24 cellular contexts compared by ENCODE assay signal in genomic region chr20:36632147-36632486, GRCh38. TPM values are rescaled to one million over a fixed set of nuclear protein-coding genes. Genes with fewer than 3 reads are reported as not detected.
DNase-seq lines count a peak whose midpoint lies in the region; ATAC-seq and TF ChIP-seq lines count a peak whose summit lies in the region.
"Had no signal": no experiment of that assay in that cellular context is flagged by ENCODE, and none has a peak within 500 bp of the region (broad histone marks: within the 10 kb centered on the region; RNA-seq: fewer than 3 reads in every experiment).

No MANE protein-coding gene starts in this region.

- no peak overlapping the region for H3K27ac ChIP-seq in CD4-positive, alpha-beta T cell (ENCODE audit: low read depth, low read length)
- H3K27ac ChIP-seq in CD8-positive, alpha-beta memory T cell (ENCODE audit: low read depth, low read length): no peak overlapping the region
- H3K27ac ChIP-seq in naive thymus-derived CD4-positive, alpha-beta T cell (ENCODE audit: low read depth, low read length): no peak overlapping the region
- H3K27ac ChIP-seq in GM23248: no peak overlapping the region
- H3K27ac ChIP-seq: coronary artery, thoracic aorta, vagina had no signal

- WGBS in GM23248 (ENCODE audit: low coverage in 1 of 2, low lambda C conversion rate in 2 of 2, missing lambda C conversion rate in 2 of 2), 2 experiments: 71 to 78% methylated on average over 3 of the region's 3 CpGs

- POLR2A ChIA-PET in CD4-positive, alpha-beta T cell (lab: Charles Lee): no interaction called here
- POLR2A ChIA-PET in CD8-positive, alpha-beta memory T cell (lab: Charles Lee): no interaction called here
- POLR2A ChIA-PET in naive thymus-derived CD4-positive, alpha-beta T cell (lab: Charles Lee): interaction anchor here (2.8 to 6.7 kb wide), 2 partner anchors 12 to 59 kb away, joined by 14 to 74 read pairs; partner anchors contain the start of genes SLA2 and TGIF2

- H2AFZ ChIP-seq in GM23248: no peak overlapping the region

- no peak overlapping the region for H3K4me2 ChIP-seq in GM23248 (ENCODE audit: unreplicated experiment)

- no peaks in the 10 kb centered on the region for H3K9me3 ChIP-seq in CD4-positive, alpha-beta T cell (ENCODE audit: control insufficient read depth, low read length)
- H3K9me3 ChIP-seq in CD8-positive, alpha-beta memory T cell (ENCODE audit: low read length): no peaks in the 10 kb centered on the region
- no peaks in the 10 kb centered on the region for H3K9me3 ChIP-seq in naive thymus-derived CD4-positive, alpha-beta T cell (ENCODE audit: control insufficient read depth in 2 of 3, low read length in 3 of 3)
- no peaks in the 10 kb centered on the region for H3K9me3 ChIP-seq in GM23248 (ENCODE audit: low read depth)
- H3K9me3 ChIP-seq: thoracic aorta, vagina had no signal

- H3K4me1 Mint-ChIP-seq in CD4-positive, alpha-beta T cell (ENCODE audit: low read depth): peaks cover 57% of the 10 kb centered on the region
- peaks cover 47 to 81% (median 51%) of the 10 kb centered on the region in 3 donors for H3K4me1 Mint-ChIP-seq in CD8-positive, alpha-beta memory T cell
- H3K4me1 Mint-ChIP-seq in naive thymus-derived CD4-positive, alpha-beta T cell: peaks cover 23 to 54% (median 48%) of the 10 kb centered on the region in 7 donors

- no peak overlapping the region for H3K9ac ChIP-seq in GM23248

- H3K36me3 ChIP-seq in CD8-positive, alpha-beta memory T cell (ENCODE audit: insufficient read depth, low read length): peaks cover 40% of the 10 kb centered on the region
- peaks cover 4 to 75% (median 11%) of the 10 kb centered on the region in 3 experiments for H3K36me3 ChIP-seq in naive thymus-derived CD4-positive, alpha-beta T cell (ENCODE audit: control insufficient read depth in 2 of 3, insufficient read depth in 3 of 3, low read length in 3 of 3)
- no peaks in the 10 kb centered on the region for H3K36me3 ChIP-seq in GM23248 (ENCODE audit: low read depth)
- H3K36me3 ChIP-seq: thoracic aorta, vagina had no signal

- no peak for ATAC-seq in CD4-positive, alpha-beta T cell (ENCODE audit: poor library complexity)
- ATAC-seq in activated naive CD4-positive, alpha-beta T cell treated with anti-CD3 and anti-CD28 coated beads, Interleukin-2, amount 50 U/mL, for 72 hours: no peak
- ATAC-seq in naive thymus-derived CD4-positive, alpha-beta T cell: no peak
- ATAC-seq: activated T-cell treated with anti-CD3 and anti-CD28 coated beads, Interleukin-2, amount 50 U/mL, for 4 hours; HCT116 had no signal

- DNase-seq in CD4-positive, alpha-beta T cell: no peak
- DNase-seq in CD8-positive, alpha-beta memory T cell: no peak
- DNase-seq in activated naive CD4-positive, alpha-beta T cell treated with anti-CD3 and anti-CD28 coated beads, Interleukin-2, amount 50 U/mL, for 72 hours (ENCODE audit: low spot score in 2 of 2): no peak
- no peak for DNase-seq in naive thymus-derived CD4-positive, alpha-beta T cell
- no peak for DNase-seq in activated CD4-positive, CD25-positive, alpha-beta regulatory T cell (lab: John Stamatoyannopoulos, UW)
- DNase-seq in NCI-H187 (lab: John Stamatoyannopoulos, UW): no peak
- DNase-seq in GM23248: no peak
- DNase-seq: activated CD4-positive, alpha-beta T cell treated with anti-CD3 and anti-CD28 coated beads, Interleukin-2, amount 50 U/mL, for 48 hours; activated T-cell treated with anti-CD3 and anti-CD28 coated beads, Interleukin-2, amount 50 U/mL, for 4 hours; amniotic stem cell; DMS79 treated with DMSO at 0.1 percent for 48 hours; Kasumi-1; NCI-H1930; NCI-H226; OCI-M1; retina; stimulated activated CD4-positive, alpha-beta T cell treated with anti-CD3 and anti-CD28 coated beads, Interleukin-2, amount 100 ng/mL, for 48 hours; stimulated activated naive CD4-positive, alpha-beta T cell treated with Interleukin-2 at 50 U/mL for 16 hours had no signal

- peaks cover 88% of the 10 kb centered on the region for H3K36me3 Mint-ChIP-seq in CD4-positive, alpha-beta T cell (ENCODE audit: low read depth)
- peaks cover 8 to 84% (median 21%) of the 10 kb centered on the region in 3 donors for H3K36me3 Mint-ChIP-seq in CD8-positive, alpha-beta memory T cell
- peaks cover 9 to 36% of the 10 kb centered on the region in 2 donors for H3K36me3 Mint-ChIP-seq in activated naive CD4-positive, alpha-beta T cell treated with anti-CD3 and anti-CD28 coated beads, Interleukin-2, amount 50 U/mL, for 72 hours
- H3K36me3 Mint-ChIP-seq in naive thymus-derived CD4-positive, alpha-beta T cell: peaks cover 10 to 58% (median 33%) of the 10 kb centered on the region in 5 donors

- H3K4me1 ChIP-seq in CD8-positive, alpha-beta memory T cell (ENCODE audit: insufficient read depth, low read length): peaks cover 39% of the 10 kb centered on the region
- H3K4me1 ChIP-seq in naive thymus-derived CD4-positive, alpha-beta T cell (ENCODE audit: control insufficient read depth in 2 of 2, insufficient read depth in 2 of 2, low read length in 2 of 2): peaks cover 23 to 33% of the 10 kb centered on the region in 2 donors
- no peaks in the 10 kb centered on the region for H3K4me1 ChIP-seq in GM23248 (ENCODE audit: insufficient read depth)
- H3K4me1 ChIP-seq: vagina had no signal

- H3K27me3 ChIP-seq in CD4-positive, alpha-beta T cell (ENCODE audit: control insufficient read depth, insufficient read depth, low read length): no peaks in the 10 kb centered on the region
- no peaks in the 10 kb centered on the region for H3K27me3 ChIP-seq in CD8-positive, alpha-beta memory T cell (ENCODE audit: insufficient read depth, low read length, poor library complexity, severe bottlenecking)
- H3K27me3 ChIP-seq in naive thymus-derived CD4-positive, alpha-beta T cell (ENCODE audit: control insufficient read depth in 2 of 2, insufficient read depth in 2 of 2, low read length in 2 of 2): no peaks in the 10 kb centered on the region
- H3K27me3 ChIP-seq in GM23248 (replicated peaks; ENCODE audit: insufficient read depth): no peaks in the 10 kb centered on the region
- H3K27me3 ChIP-seq: vagina had no signal

- no peaks in the 10 kb centered on the region for H3F3A ChIP-seq in GM23248 (ENCODE audit: insufficient read depth)

- no peak for TF ChIP-seq CTCF in CD4-positive, alpha-beta T cell (IDR thresholded peaks at IDR 0.05)

- no peaks in the 10 kb centered on the region for H3K9me2 ChIP-seq in GM23248 (ENCODE audit: insufficient read depth)

- H4K20me1 ChIP-seq in GM23248 (ENCODE audit: insufficient read depth): no peaks in the 10 kb centered on the region

- H3K27ac Mint-ChIP-seq in CD4-positive, alpha-beta T cell: peak overlapping the region; percentile 88
- H3K27ac Mint-ChIP-seq in CD8-positive, alpha-beta memory T cell: peak overlapping the region; percentile 73 to 98 (median 90)
- H3K27ac Mint-ChIP-seq in activated naive CD4-positive, alpha-beta T cell treated with anti-CD3 and anti-CD28 coated beads, Interleukin-2, amount 50 U/mL, for 72 hours: peak overlapping the region; percentile 25 to 38
- H3K27ac Mint-ChIP-seq in naive thymus-derived CD4-positive, alpha-beta T cell: peak overlapping the region; percentile 55 to 98 (median 94)

- CTCF ChIA-PET in CD4-positive, alpha-beta T cell (lab: Charles Lee): no interaction called here
- CTCF ChIA-PET in CD8-positive, alpha-beta memory T cell (lab: Charles Lee): interaction anchor here (2.2 kb wide), 1 partner anchor 19 kb away, joined by 5 read pairs; no protein-coding TSS in a partner anchor
- CTCF ChIA-PET in naive thymus-derived CD4-positive, alpha-beta T cell (lab: Charles Lee): interaction anchor here (1.4 kb wide), 1 partner anchor 14 kb away, joined by 6 read pairs; the partner anchor contains the start of gene SLA2

- H3K79me2 ChIP-seq in GM23248 (ENCODE audit: insufficient read depth): no peaks in the 10 kb centered on the region

- H3K4me3 ChIP-seq in CD8-positive, alpha-beta memory T cell (ENCODE audit: low read length): no peak overlapping the region
- H3K4me3 ChIP-seq in naive thymus-derived CD4-positive, alpha-beta T cell (ENCODE audit: low read length): no peak overlapping the region
- H3K4me3 ChIP-seq in GM23248: no peak overlapping the region
- H3K4me3 ChIP-seq: coronary artery, thoracic aorta, vagina had no signal

- in situ Hi-C loops in GM23248 (cut with MboI): no loop called here

- H3K27me3 Mint-ChIP-seq in CD4-positive, alpha-beta T cell: no peaks in the 10 kb centered on the region
- H3K27me3 Mint-ChIP-seq in CD8-positive, alpha-beta memory T cell: no peaks in the 10 kb centered on the region
- no peaks in the 10 kb centered on the region for H3K27me3 Mint-ChIP-seq in naive thymus-derived CD4-positive, alpha-beta T cell

- H3K4me3 Mint-ChIP-seq in CD4-positive, alpha-beta T cell: peak overlapping the region; percentile 34
- H3K4me3 Mint-ChIP-seq in CD8-positive, alpha-beta memory T cell: peak overlapping the region in 2 of 7 donors; percentile 16 to 38
- peak overlapping the region in 1 of 10 donors; percentile 0 for H3K4me3 Mint-ChIP-seq in naive thymus-derived CD4-positive, alpha-beta T cell
- H3K4me3 Mint-ChIP-seq: activated T-cell treated with anti-CD3 and anti-CD28 coated beads, Interleukin-2, amount 50 U/mL, for 4 hours had no signal

- intact Hi-C loops in CD4-positive, alpha-beta T cell (cut with DNase I, micrococcal nuclease): no loop called here
- intact Hi-C loops in naive thymus-derived CD4-positive, alpha-beta T cell (cut with micrococcal nuclease): no loop called here

- H3K9me3 Mint-ChIP-seq in CD4-positive, alpha-beta T cell: no peaks in the 10 kb centered on the region
- no peaks in the 10 kb centered on the region for H3K9me3 Mint-ChIP-seq in CD8-positive, alpha-beta memory T cell
- H3K9me3 Mint-ChIP-seq in activated naive CD4-positive, alpha-beta T cell treated with anti-CD3 and anti-CD28 coated beads, Interleukin-2, amount 50 U/mL, for 72 hours: no peaks in the 10 kb centered on the region
- no peaks in the 10 kb centered on the region for H3K9me3 Mint-ChIP-seq in naive thymus-derived CD4-positive, alpha-beta T cell
- H3K9me3 Mint-ChIP-seq: activated T-cell treated with anti-CD3 and anti-CD28 coated beads, Interleukin-2, amount 50 U/mL, for 4 hours had no signal

RNA-seq across cellular contexts. Expression of gene SLA2, which starts 13.9 kb away (rescaled TPM):
- total RNA-seq in CD4-positive, alpha-beta T cell: 10 to 100 TPM; 19.9 to 21.3 TPM
- 10 to 100 TPM; 47.8 to 51.2 TPM for total RNA-seq in CD8-positive, alpha-beta memory T cell
- 15.0 TPM for polyA plus RNA-seq in CD8-positive, alpha-beta memory T cell
- 10 to 100 TPM; 33.7 to 66.8 TPM for total RNA-seq in activated naive CD4-positive, alpha-beta T cell treated with anti-CD3 and anti-CD28 coated beads, Interleukin-2, amount 50 U/mL, for 72 hours
- total RNA-seq in naive thymus-derived CD4-positive, alpha-beta T cell: 10 to 100 TPM; 28.3 to 80.7 (median 29.7) TPM
- 10 to 100 TPM; 11.0 to 13.7 TPM for polyA plus RNA-seq in naive thymus-derived CD4-positive, alpha-beta T cell
- total RNA-seq in GM23248 (2014; rRNA removed; shearing (Covaris generic)): not detected in 2 replicates
- polyA plus RNA-seq in GM23248 (2016; fragmentation: Nextera tagmentation; extraction: Ambion mirVana): not detected in 2 replicates
- total RNA-seq: bronchial epithelial cell, mammary epithelial cell had no signal
- polyA plus RNA-seq: mammary epithelial cell had no signal

RNA-seq across cellular contexts. Expression of gene RAB5IF, which starts 26.5 kb away (rescaled TPM):
- 10 to 100 TPM; 62.6 to 74.8 TPM for total RNA-seq in CD4-positive, alpha-beta T cell
- 100 to 1,000 TPM; 159 to 173 TPM for total RNA-seq in CD8-positive, alpha-beta memory T cell
- 180 TPM for polyA plus RNA-seq in CD8-positive, alpha-beta memory T cell
- total RNA-seq in activated naive CD4-positive, alpha-beta T cell treated with anti-CD3 and anti-CD28 coated beads, Interleukin-2, amount 50 U/mL, for 72 hours: 100 to 1,000 TPM in 1 of 2 donors, 10 to 100 TPM in 1; 75.5 to 107 TPM
- total RNA-seq in naive thymus-derived CD4-positive, alpha-beta T cell: 100 to 1,000 TPM in 1 of 5 experiments, 10 to 100 TPM in 4; 47.9 to 100 (median 53.1) TPM
- polyA plus RNA-seq in naive thymus-derived CD4-positive, alpha-beta T cell: 100 to 1,000 TPM; 104 to 153 TPM
- total RNA-seq in GM23248 (2014; rRNA removed; shearing (Covaris generic)): 115 and 134 TPM in 2 replicates
- polyA plus RNA-seq in GM23248 (2016; fragmentation: Nextera tagmentation; extraction: Ambion mirVana): 165 and 171 TPM in 2 replicates

RNA-seq across cellular contexts. Expression of gene TGIF2, which starts 58.7 kb away (rescaled TPM):
- total RNA-seq in CD4-positive, alpha-beta T cell: 10 to 100 TPM; 29.2 to 34.5 TPM
- 10 to 100 TPM; 46.1 to 49.8 TPM for total RNA-seq in CD8-positive, alpha-beta memory T cell
- polyA plus RNA-seq in CD8-positive, alpha-beta memory T cell: 24.6 TPM
- total RNA-seq in activated naive CD4-positive, alpha-beta T cell treated with anti-CD3 and anti-CD28 coated beads, Interleukin-2, amount 50 U/mL, for 72 hours: 10 to 100 TPM; 33.7 to 52.6 TPM
- total RNA-seq in naive thymus-derived CD4-positive, alpha-beta T cell: 10 to 100 TPM; 35.6 to 44.3 (median 40.7) TPM
- 10 to 100 TPM; 32.1 to 37.7 TPM for polyA plus RNA-seq in naive thymus-derived CD4-positive, alpha-beta T cell
- total RNA-seq in GM23248 (2014; rRNA removed; shearing (Covaris generic)): 4.9 and 9.3 TPM in 2 replicates
- polyA plus RNA-seq in GM23248 (2016; fragmentation: Nextera tagmentation; extraction: Ambion mirVana): 6.7 and 7.0 TPM in 2 replicates

Comparison
In these comparisons a context has a peak if more than half of its experiments do, and no peak if none do; other contexts are left out.
1. H3K27ac Mint-ChIP-seq: peak in every context shown above with its lines; median percentile 94 in naive thymus-derived CD4-positive, alpha-beta T cell; 90 in CD8-positive, alpha-beta memory T cell; 88 in CD4-positive, alpha-beta T cell; 32 in activated naive CD4-positive, alpha-beta T cell treated with anti-CD3 and anti-CD28 coated beads, Interleukin-2, amount 50 U/mL, for 72 hours.
2. RNA of gene SLA2, which starts 13.9 kb away (total RNA-seq): 33.7 to 66.8 TPM in activated naive CD4-positive, alpha-beta T cell treated with anti-CD3 and anti-CD28 coated beads, Interleukin-2, amount 50 U/mL, for 72 hours, 47.8 to 51.2 TPM in CD8-positive, alpha-beta memory T cell, 28.3 to 80.7 TPM in naive thymus-derived CD4-positive, alpha-beta T cell and 19.9 to 21.3 TPM in CD4-positive, alpha-beta T cell; not detected in GM23248; every median in the first group is over 10 times any median in the second.